In the genomic region with DNA sequence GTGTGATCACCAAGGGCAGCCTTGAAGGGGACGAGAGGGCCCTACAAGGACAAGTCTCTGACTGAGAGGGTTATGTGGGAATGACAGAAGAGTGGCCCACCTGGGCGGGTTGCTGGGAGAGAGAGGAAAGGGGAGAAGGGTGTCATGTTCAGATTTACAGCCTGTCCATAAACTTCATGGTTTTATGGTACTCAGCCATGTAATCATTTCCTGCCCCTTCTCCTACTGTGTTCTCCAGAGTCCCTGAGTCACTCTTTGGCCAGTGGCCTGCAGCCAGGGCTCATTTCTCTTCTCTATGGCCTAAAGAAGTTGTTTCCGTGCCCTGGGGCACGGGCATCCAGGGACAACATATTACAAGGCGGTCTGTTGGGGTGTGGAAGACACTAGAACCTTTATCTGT, we compare ENCODE assay signal across 1 cellular context.
TF ChIP-seq lines count a peak whose summit lies in the region.

No MANE protein-coding gene starts in this region.

TF ChIP-seq in IMR-90, 13 proteins besides CTCF, POLR2A, EP300 and RAD21:
- TF ChIP-seq NFE2L2 (IDR thresholded peaks at IDR 0.05; ENCODE audit: low read depth, low read length) (no peak; the same call in 1 of the 2 replicates), MAZ (IDR thresholded peaks at IDR 0.05; ENCODE audit: borderline replicate concordance, low read depth, low read length) (no peak), BHLHE40 (IDR thresholded peaks at IDR 0.05; ENCODE audit: low read depth, low read length) (0 out of 2 replicates have a peak, but pooled peaks have one; percentile 29), FOS (IDR thresholded peaks at IDR 0.05; ENCODE audit: low read depth, low read length) (peak; percentile 41; the same call in 1 of the 2 replicates)
TF ChIP-seq in IMR-90: peak in this region for 2.
